ENCODE assay signal across 2 cellular contexts in the genomic region with DNA sequence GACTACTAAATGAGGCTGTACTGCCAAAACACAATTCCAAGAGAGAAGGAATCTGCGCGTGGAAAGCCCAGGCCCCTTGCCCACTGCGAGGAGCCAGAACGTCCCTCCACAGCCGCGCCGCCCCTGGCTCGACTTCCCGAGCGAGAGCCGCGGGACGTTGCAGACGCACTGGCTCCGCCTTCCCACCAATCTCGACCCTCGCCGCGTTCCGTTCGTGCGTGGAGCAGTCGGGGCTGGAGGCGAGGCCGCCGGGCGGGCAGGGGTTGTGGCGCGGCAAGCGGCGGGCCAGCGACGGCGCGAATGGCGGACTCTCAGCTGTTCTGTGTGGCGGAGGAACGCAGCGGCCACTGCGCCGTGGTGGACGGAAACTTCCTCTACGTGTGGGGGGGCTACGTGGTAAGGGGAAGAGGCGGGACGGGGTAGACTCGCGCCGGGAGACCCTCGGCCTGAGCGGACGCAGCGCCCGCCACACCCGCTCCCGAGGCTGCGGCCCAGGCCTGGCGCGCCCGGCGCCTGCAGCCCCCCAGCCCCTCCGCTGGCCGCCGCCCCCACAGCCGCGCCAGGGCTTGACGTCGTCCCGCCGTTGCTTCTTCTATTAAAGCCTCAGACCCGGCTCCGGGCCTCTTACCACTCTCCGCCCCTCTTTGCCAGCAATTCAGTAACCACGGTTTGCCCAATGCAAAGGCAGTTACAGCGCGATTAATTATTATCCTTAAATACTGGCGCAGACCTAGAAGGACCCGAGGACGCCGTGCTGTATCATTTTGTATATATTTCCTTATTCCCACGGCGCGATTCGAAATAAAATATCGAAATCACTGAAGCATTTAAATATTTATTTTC.
TF ChIP-seq lines count a peak whose summit lies in the region.

A gene with protein sequence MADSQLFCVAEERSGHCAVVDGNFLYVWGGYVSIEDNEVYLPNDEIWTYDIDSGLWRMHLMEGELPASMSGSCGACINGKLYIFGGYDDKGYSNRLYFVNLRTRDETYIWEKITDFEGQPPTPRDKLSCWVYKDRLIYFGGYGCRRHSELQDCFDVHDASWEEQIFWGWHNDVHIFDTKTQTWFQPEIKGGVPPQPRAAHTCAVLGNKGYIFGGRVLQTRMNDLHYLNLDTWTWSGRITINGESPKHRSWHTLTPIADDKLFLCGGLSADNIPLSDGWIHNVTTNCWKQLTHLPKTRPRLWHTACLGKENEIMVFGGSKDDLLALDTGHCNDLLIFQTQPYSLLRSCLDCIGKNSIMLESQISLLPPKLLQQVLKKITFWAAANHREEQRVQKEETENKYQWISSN (plus strand): TSS at position 226 of the 843 bp plus-strand sequence. CDS start 75 bp downstream, at position 301.

TF ChIP-seq in IMR-90, 13 proteins besides CTCF, POLR2A, EP300 and RAD21:
- TF ChIP-seq SMC3 (IDR thresholded peaks at IDR 0.05; ENCODE audit: low read depth, low read length) (no peak), MAZ (IDR thresholded peaks at IDR 0.05; ENCODE audit: borderline replicate concordance, low read depth, low read length) (peak; percentile 54; the same call in 1 of the 2 replicates), CEBPB (IDR thresholded peaks at IDR 0.05; ENCODE audit: low read depth, low read length) (no peak), MXI1 (IDR thresholded peaks at IDR 0.05; ENCODE audit: borderline replicate concordance, low read depth, low read length) (peak; percentile 29; the same call in 1 of the 2 replicates), RFX5 (IDR thresholded peaks at IDR 0.05; ENCODE audit: low read depth, low read length) (no peak), FOS (IDR thresholded peaks at IDR 0.05; ENCODE audit: low read depth, low read length) (no peak), ELK1 (IDR thresholded peaks at IDR 0.05; ENCODE audit: borderline replicate concordance, low read depth, low read length) (no peak), MAFK (IDR thresholded peaks at IDR 0.05; ENCODE audit: low read depth, low read length) (no peak)
- TF ChIP-seq, protein P1, sequence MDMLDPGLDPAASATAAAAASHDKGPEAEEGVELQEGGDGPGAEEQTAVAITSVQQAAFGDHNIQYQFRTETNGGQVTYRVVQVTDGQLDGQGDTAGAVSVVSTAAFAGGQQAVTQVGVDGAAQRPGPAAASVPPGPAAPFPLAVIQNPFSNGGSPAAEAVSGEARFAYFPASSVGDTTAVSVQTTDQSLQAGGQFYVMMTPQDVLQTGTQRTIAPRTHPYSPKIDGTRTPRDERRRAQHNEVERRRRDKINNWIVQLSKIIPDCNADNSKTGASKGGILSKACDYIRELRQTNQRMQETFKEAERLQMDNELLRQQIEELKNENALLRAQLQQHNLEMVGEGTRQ (IDR thresholded peaks at IDR 0.05; ENCODE audit: low read depth, low read length) = no peak

TF ChIP-seq in PFSK-1, 5 proteins besides CTCF, POLR2A, EP300 and RAD21:
- peak; percentile 63; the same call in 1 of the 2 replicates for TF ChIP-seq POLR2AphosphoS5 (IDR thresholded peaks at IDR 0.05; ENCODE audit: low read depth, low read length)
- TF ChIP-seq SIN3A (IDR thresholded peaks at IDR 0.05; ENCODE audit: borderline replicate concordance, insufficient read depth, low read length) = no peak
- peak; percentile 47 for TF ChIP-seq FOXP2 (optimal IDR thresholded peaks at IDR 0.05; ENCODE audit: borderline replicate concordance, extremely low read depth, extremely low read length, insufficient read depth)
